ENCODE assay signal across 24 cellular contexts in the genomic region with DNA sequence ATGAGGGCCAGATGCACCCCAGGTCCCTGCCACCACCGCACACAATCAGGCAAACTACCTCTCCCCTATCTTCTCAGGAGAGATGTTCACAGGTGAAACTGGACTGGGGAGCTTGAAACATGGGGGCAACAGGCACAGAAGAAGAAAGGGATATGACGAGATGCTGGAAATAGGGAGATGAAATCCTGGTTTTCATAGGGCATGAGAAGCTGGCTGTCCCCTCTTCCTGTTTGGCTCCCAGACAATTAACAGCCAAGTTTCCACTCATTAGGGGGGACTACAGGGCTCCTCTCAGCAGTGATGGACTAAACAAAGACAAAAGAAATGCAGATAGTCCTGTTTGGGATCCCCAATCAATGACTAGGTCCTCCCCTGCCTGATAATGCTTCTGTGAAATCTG.
DNase-seq lines count a peak whose midpoint lies in the region; ATAC-seq, FAIRE-seq and TF ChIP-seq lines count a peak whose summit lies in the region.
"Had no signal": no experiment of that assay in that cellular context is flagged by ENCODE, and none has a peak within 500 bp of the region (broad histone marks: within the 10 kb centered on the region; RNA-seq: fewer than 3 reads in every experiment).

No MANE protein-coding gene starts in this region.

- no peaks in the 10 kb centered on the region for H3K9me3 Mint-ChIP-seq in activated CD8-positive, alpha-beta memory T cell treated with anti-CD3 and anti-CD28 coated beads, Interleukin-2, amount 10 ng/mL, durations not matched to agents 7 days and 5 days (ENCODE audit: low read depth)
- peaks cover 10% of the 10 kb centered on the region for H3K9me3 Mint-ChIP-seq in endodermal cell
- H3K9me3 Mint-ChIP-seq: CD4-positive, CD25-positive, alpha-beta regulatory T cell; CD8-positive, alpha-beta T cell; HFFc6 had no signal

- peak; percentile 9 for DNase-seq in activated CD8-positive, alpha-beta memory T cell treated with anti-CD3 and anti-CD28 coated beads, Interleukin-2, amount 10 ng/mL, durations not matched to agents 7 days and 5 days
- DNase-seq in activated CD8-positive, alpha-beta memory T cell treated with anti-CD3 and anti-CD28 coated beads, Interleukin-2, amount 50 U/mL, for 4 hours, result no peak
- DNase-seq in GM19239 (ENCODE audit: insufficient read length, low spot score), result no peak
- no peak for DNase-seq in bronchial epithelial cell (ENCODE audit: low read depth)
- peak; percentile 53 for DNase-seq in endodermal cell
- DNase-seq in NCI-H2081 (lab: John Stamatoyannopoulos, UW), result no peak
- no peak for DNase-seq in GM19238 (ENCODE audit: insufficient read length, low spot score)
- DNase-seq in foreskin fibroblast, result no peak
- DNase-seq: Caco-2; CD4-positive, CD25-positive, alpha-beta regulatory T cell; CD8-positive, alpha-beta T cell; DMS 273 treated with DMSO at 0.1 percent for 48 hours; DMS79; EL; GDM1; HFFc6 had no signal

- CTCF ChIA-PET in activated CD8-positive, alpha-beta memory T cell treated with anti-CD3 and anti-CD28 coated beads, Interleukin-2, amount 10 ng/mL, durations not matched to agents 7 days and 5 days (lab: Charles Lee), result no interaction called here

- H3K27ac ChIP-seq in endodermal cell (ENCODE audit: low read depth, low read length), result no peak overlapping the region
- H3K27ac ChIP-seq: 22Rv1, BLaER1, C4-2B had no signal

- WGBS in endodermal cell (ENCODE audit: insufficient coverage in 1 of 2, insufficient read length in 1 of 2), 2 experiments, result 87 to 100% methylated on average over 1 to 2 of the region's 2 CpGs

- H3K27ac Mint-ChIP-seq in activated CD8-positive, alpha-beta memory T cell treated with anti-CD3 and anti-CD28 coated beads, Interleukin-2, amount 10 ng/mL, durations not matched to agents 7 days and 5 days, result no peak overlapping the region
- no peak overlapping the region for H3K27ac Mint-ChIP-seq in endodermal cell
- H3K27ac Mint-ChIP-seq: B cell; CD8-positive, alpha-beta T cell; HFFc6 had no signal

- H3K27me3 Mint-ChIP-seq in activated CD8-positive, alpha-beta memory T cell treated with anti-CD3 and anti-CD28 coated beads, Interleukin-2, amount 10 ng/mL, durations not matched to agents 7 days and 5 days, result no peaks in the 10 kb centered on the region
- H3K27me3 Mint-ChIP-seq in endodermal cell (ENCODE audit: insufficient read depth), result no peaks in the 10 kb centered on the region
- H3K27me3 Mint-ChIP-seq: B cell; CD4-positive, CD25-positive, alpha-beta regulatory T cell had no signal

- TF ChIP-seq CTCF in bronchial epithelial cell (IDR thresholded peaks at IDR 0.05; ENCODE audit: insufficient read depth, low read length, severe bottlenecking), result no peak
- no peak for TF ChIP-seq CTCF in endodermal cell (conservative IDR thresholded peaks at IDR 0.05)
- no peak for TF ChIP-seq CTCF in foreskin fibroblast (IDR thresholded peaks at IDR 0.05; ENCODE audit: low read depth, low read length)

- H3K36me3 ChIP-seq in bronchial epithelial cell (ENCODE audit: control insufficient read depth, insufficient read depth, low read length) (no peaks in the 10 kb centered on the region), endodermal cell (ENCODE audit: control insufficient read depth, insufficient read depth, low read length) (no peaks in the 10 kb centered on the region)
- H3K36me3 ChIP-seq: BLaER1, HAP-1 had no signal

- no peak overlapping the region for H3K9ac ChIP-seq in endodermal cell (ENCODE audit: extremely low read depth, low read length, poor library complexity, severe bottlenecking)
- H3K9ac ChIP-seq: BLaER1 had no signal

- peaks cover 17% of the 10 kb centered on the region for H3K4me1 Mint-ChIP-seq in activated CD8-positive, alpha-beta memory T cell treated with anti-CD3 and anti-CD28 coated beads, Interleukin-2, amount 10 ng/mL, durations not matched to agents 7 days and 5 days
- H3K4me1 Mint-ChIP-seq in endodermal cell, result peaks cover 29% of the 10 kb centered on the region

- no peaks in the 10 kb centered on the region for H3K9me3 ChIP-seq in endodermal cell (ENCODE audit: control insufficient read depth, low read length)
- H3K9me3 ChIP-seq: BLaER1, Caco-2, HAP-1 had no signal

- H3K4me3 ChIP-seq in bronchial epithelial cell (ENCODE audit: low read depth, low read length), result no peak overlapping the region
- H3K4me3 ChIP-seq in endodermal cell (ENCODE audit: low read length), result no peak overlapping the region
- no peak overlapping the region for H3K4me3 ChIP-seq in foreskin fibroblast (ENCODE audit: low read depth in 1 of 2, low read length in 2 of 2)
- H3K4me3 ChIP-seq: BLaER1, GM12878, HAP-1 had no signal

- H3K4me3 Mint-ChIP-seq in activated CD8-positive, alpha-beta memory T cell treated with anti-CD3 and anti-CD28 coated beads, Interleukin-2, amount 10 ng/mL, durations not matched to agents 7 days and 5 days, result no peak overlapping the region
- H3K4me3 Mint-ChIP-seq in endodermal cell, result no peak overlapping the region
- H3K4me3 Mint-ChIP-seq: B cell; CD4-positive, CD25-positive, alpha-beta regulatory T cell; CD8-positive, alpha-beta T cell; HFFc6 had no signal

- H3K27me3 ChIP-seq in bronchial epithelial cell (ENCODE audit: control insufficient read depth, insufficient read depth, low read length), result no peaks in the 10 kb centered on the region
- H3K27me3 ChIP-seq in endodermal cell (ENCODE audit: control insufficient read depth, insufficient read depth, low read length, poor library complexity, severe bottlenecking), result no peaks in the 10 kb centered on the region
- H3K27me3 ChIP-seq: BLaER1 had no signal

- H3K4me1 ChIP-seq in endodermal cell (ENCODE audit: control insufficient read depth, insufficient read depth, low read length), result no peaks in the 10 kb centered on the region
- H3K4me1 ChIP-seq: Caco-2, HAP-1 had no signal

- H3K36me3 Mint-ChIP-seq in activated CD8-positive, alpha-beta memory T cell treated with anti-CD3 and anti-CD28 coated beads, Interleukin-2, amount 10 ng/mL, durations not matched to agents 7 days and 5 days, result no peaks in the 10 kb centered on the region
- H3K36me3 Mint-ChIP-seq in endodermal cell (ENCODE audit: low read depth), result no peaks in the 10 kb centered on the region
- H3K36me3 Mint-ChIP-seq: CD8-positive, alpha-beta T cell had no signal

- peak; percentile 8 for FAIRE-seq in GM19239 (lab: Jason Lieb, UNC)
- FAIRE-seq in bronchial epithelial cell (lab: Jason Lieb, UNC), result peak; percentile 28
- FAIRE-seq: A204.1, D721Med, GM12878 had no signal

- ATAC-seq in activated CD8-positive, alpha-beta memory T cell treated with anti-CD3 and anti-CD28 coated beads, Interleukin-2, amount 10 ng/mL, durations not matched to agents 7 days and 5 days, result no peak
- ATAC-seq: CD8-positive, alpha-beta T cell; GM12878 had no signal

Comparison
In these comparisons a context has a peak if more than half of its experiments do, and no peak if none do; other contexts are left out.
1. DNase-seq: peak in activated CD8-positive, alpha-beta memory T cell treated with anti-CD3 and anti-CD28 coated beads, Interleukin-2, amount 10 ng/mL, durations not matched to agents 7 days and 5 days (single experiment) and endodermal cell (single experiment); none in activated CD8-positive, alpha-beta memory T cell treated with anti-CD3 and anti-CD28 coated beads, Interleukin-2, amount 50 U/mL, for 4 hours (single experiment), GM19239 (single experiment), bronchial epithelial cell (single experiment), NCI-H2081 (0 of 2), GM19238 (single experiment) and foreskin fibroblast (0 of 2).